10 cellular contexts compared by ENCODE assay signal in the genomic region with DNA sequence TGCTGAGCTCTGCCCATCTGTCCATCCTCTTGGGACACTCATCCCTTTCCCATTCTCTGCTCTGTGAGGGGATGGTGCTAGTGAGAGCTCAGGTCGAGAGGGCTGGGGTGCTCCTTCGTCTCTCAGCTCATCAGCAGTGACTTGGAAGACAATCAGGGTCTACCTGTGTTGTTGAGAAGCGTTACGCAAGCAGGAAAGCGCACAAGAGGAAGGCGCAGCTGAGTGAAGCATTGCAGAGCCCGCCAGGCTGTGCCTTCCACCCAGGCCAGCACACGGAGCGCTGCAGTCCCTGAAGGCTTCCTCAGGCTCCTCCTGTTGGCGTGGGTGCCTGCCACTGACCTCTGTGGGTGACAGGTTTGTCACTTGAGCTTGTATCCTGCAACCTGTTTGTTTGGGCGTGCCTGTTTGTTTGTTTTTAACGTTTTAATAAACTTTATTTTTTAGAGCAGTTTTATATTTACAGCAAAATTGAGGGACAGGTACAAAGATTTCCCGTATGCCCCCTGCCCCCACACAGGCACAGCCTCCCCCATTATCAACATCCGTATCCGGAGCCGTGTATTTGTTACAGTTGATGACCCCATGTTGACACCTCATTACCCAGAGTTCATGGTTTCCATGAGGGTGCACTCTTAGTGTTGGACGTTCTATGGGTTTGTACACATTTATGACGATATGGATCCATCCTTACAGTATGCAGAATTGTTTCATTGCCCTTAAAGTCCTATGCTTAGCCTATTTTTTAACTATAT. TPM values are rescaled to one million over a fixed set of nuclear protein-coding genes. Genes with fewer than 3 reads are reported as not detected.
A peak's percentile ranks its signal among the peaks of the same experiment; 100 is the strongest.
DNase-seq lines count a peak whose midpoint lies in the region; ATAC-seq and TF ChIP-seq lines count a peak whose summit lies in the region.
"Had no signal": no experiment of that assay in that cellular context is flagged by ENCODE, and none has a peak within 500 bp of the region (broad histone marks: within the 10 kb centered on the region; RNA-seq: fewer than 3 reads in every experiment).

No MANE protein-coding gene starts in this region.

- DNase-seq in CD1c-positive myeloid dendritic cell (ENCODE audit: extremely low spot score), result peak; percentile 48
- peak; percentile 75 for DNase-seq in RPMI8226
- DNase-seq in right cardiac atrium, result no peak
- no peak for DNase-seq in NCI-H82 treated with DMSO at 0.1 percent for 48 hours (lab: John Stamatoyannopoulos, UW; ENCODE audit: unreplicated experiment)
- DNase-seq in kidney tubule cell (ENCODE audit: low spot score), result no peak
- DNase-seq: CD8-positive, alpha-beta T cell; NCI-H774 had no signal

- H3K27ac ChIP-seq in right cardiac atrium (ENCODE audit: low read length), result peak overlapping the region; percentile 0

- peaks cover 16% of the 10 kb centered on the region for H3K4me1 ChIP-seq in right cardiac atrium (ENCODE audit: control insufficient read depth, insufficient read depth, low read length)

- 63% methylated on average over 18 of the region's 18 CpGs for WGBS in right cardiac atrium

- no peak overlapping the region for H3K4me3 ChIP-seq in right cardiac atrium (ENCODE audit: low read length)

- no peak for ATAC-seq in right cardiac atrium
- no peak for ATAC-seq in HG02840 (IDR thresholded peaks at IDR 0.05; ENCODE audit: low FRiP score, unreplicated experiment)
- ATAC-seq in HG02623 (IDR thresholded peaks at IDR 0.05; ENCODE audit: unreplicated experiment), result no peak
- ATAC-seq: CD8-positive, alpha-beta T cell had no signal

- H3K27me3 ChIP-seq in right cardiac atrium (ENCODE audit: control insufficient read depth, insufficient read depth), result no peaks in the 10 kb centered on the region

- no peaks in the 10 kb centered on the region for H3K9me3 ChIP-seq in right cardiac atrium (ENCODE audit: control insufficient read depth, low read length)

- intact Hi-C loops in right cardiac atrium (cut with DNase I), result no loop called here

- peak; percentile 25 for TF ChIP-seq POLR2A in GM15510 (IDR thresholded peaks at IDR 0.05; ENCODE audit: borderline replicate concordance, extremely low read depth, insufficient read length)

RNA-seq across cellular contexts. Expression of gene ADARB1, which starts 36.7 kb away (rescaled TPM):
- total RNA-seq in right cardiac atrium, result 10 to 100 TPM; 16.9 to 23.8 (median 19.4) TPM
- polyA plus RNA-seq in right cardiac atrium, result 9.1 TPM

Comparison
In these comparisons a context has a peak if more than half of its experiments do, and no peak if none do; other contexts are left out.
1. DNase-seq: peak in CD1c-positive myeloid dendritic cell (single experiment) and RPMI8226 (single experiment); none in right cardiac atrium (0 of 3), NCI-H82 treated with DMSO at 0.1 percent for 48 hours (single experiment) and kidney tubule cell (single experiment).